In the genomic region with DNA sequence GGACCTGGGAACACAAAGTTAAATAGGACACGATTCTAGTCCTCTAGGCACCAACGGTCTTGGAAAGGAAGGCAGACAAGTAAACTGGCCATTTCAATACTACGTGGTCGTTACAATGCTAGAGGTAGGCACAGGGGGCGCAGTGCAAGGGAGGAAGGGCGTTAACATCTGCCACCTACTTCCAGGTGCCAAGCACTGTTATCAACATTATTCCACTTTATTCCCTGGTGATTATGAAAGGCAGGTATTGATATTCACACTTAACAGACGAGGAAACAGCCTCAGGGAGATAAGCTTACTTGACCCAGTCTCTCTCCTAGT, we compare ENCODE assay signal across 8 cellular contexts. TPM values are rescaled to one million over a fixed set of nuclear protein-coding genes. Genes with fewer than 3 reads are reported as not detected.
DNase-seq lines count a peak whose midpoint lies in the region; ATAC-seq and TF ChIP-seq lines count a peak whose summit lies in the region.

No MANE protein-coding gene starts in this region.

- H3K36me3 ChIP-seq in HUES48 (ENCODE audit: control insufficient read depth, insufficient read depth, low read length) = peaks cover 67% of the 10 kb centered on the region
- peaks cover 32 to 44% of the 10 kb centered on the region in 2 donors for H3K36me3 ChIP-seq in thyroid gland

- peaks cover 59% of the 10 kb centered on the region for H3K36me3 Mint-ChIP-seq in activated CD8-positive, alpha-beta T cell treated with anti-CD3 and anti-CD28 coated beads, Interleukin-2, amount 10 ng/mL, durations not matched to agents 7 days and 5 days (ENCODE audit: low read depth)
- peaks cover 53% of the 10 kb centered on the region for H3K36me3 Mint-ChIP-seq in activated CD4-positive, alpha-beta T cell treated with anti-CD3 and anti-CD28 coated beads, Interleukin-2, amount 10 ng/mL, durations not matched to agents 7 days and 5 days (ENCODE audit: low read depth)

- no peak overlapping the region for H3K27ac Mint-ChIP-seq in activated CD8-positive, alpha-beta T cell treated with anti-CD3 and anti-CD28 coated beads, Interleukin-2, amount 10 ng/mL, durations not matched to agents 7 days and 5 days
- H3K27ac Mint-ChIP-seq in activated CD4-positive, alpha-beta T cell treated with anti-CD3 and anti-CD28 coated beads, Interleukin-2, amount 10 ng/mL, durations not matched to agents 7 days and 5 days = no peak overlapping the region

- peak; percentile 63 for DNase-seq in COLO668 (lab: John Stamatoyannopoulos, UW; ENCODE audit: unreplicated experiment)
- DNase-seq in activated CD8-positive, alpha-beta T cell treated with anti-CD3 and anti-CD28 coated beads, Interleukin-2, amount 10 ng/mL, durations not matched to agents 7 days and 5 days = no peak
- peak; percentile 37 for DNase-seq in iPS-NIHi11 (ENCODE audit: low spot score)
- DNase-seq in thyroid gland = peak; percentile 35 to 40
- no peak for DNase-seq in activated CD4-positive, alpha-beta T cell treated with anti-CD3 and anti-CD28 coated beads for 4 hours
- no peak for DNase-seq in activated CD4-positive, alpha-beta T cell treated with anti-CD3 and anti-CD28 coated beads, Interleukin-2, amount 10 ng/mL, durations not matched to agents 7 days and 5 days

- peaks cover 38% of the 10 kb centered on the region for H3K4me1 Mint-ChIP-seq in activated CD8-positive, alpha-beta T cell treated with anti-CD3 and anti-CD28 coated beads, Interleukin-2, amount 10 ng/mL, durations not matched to agents 7 days and 5 days (ENCODE audit: low read depth)
- H3K4me1 Mint-ChIP-seq in activated CD4-positive, alpha-beta T cell treated with anti-CD3 and anti-CD28 coated beads, Interleukin-2, amount 10 ng/mL, durations not matched to agents 7 days and 5 days = peaks cover 39% of the 10 kb centered on the region

- H3K4me3 ChIP-seq in HUES48 (ENCODE audit: low read depth, low read length) (peak overlapping the region; percentile 88), thyroid gland (replicated peaks in 1 of 3) (peak overlapping the region in 2 of 3 donors; percentile 2 to 74)

- H3K27me3 ChIP-seq in HUES48 (ENCODE audit: control insufficient read depth, insufficient read depth, low read length) (no peaks in the 10 kb centered on the region), thyroid gland (no peaks in the 10 kb centered on the region)

- H3K27me3 Mint-ChIP-seq in activated CD8-positive, alpha-beta T cell treated with anti-CD3 and anti-CD28 coated beads, Interleukin-2, amount 10 ng/mL, durations not matched to agents 7 days and 5 days (ENCODE audit: low read depth) = no peaks in the 10 kb centered on the region
- no peaks in the 10 kb centered on the region for H3K27me3 Mint-ChIP-seq in activated CD4-positive, alpha-beta T cell treated with anti-CD3 and anti-CD28 coated beads, Interleukin-2, amount 10 ng/mL, durations not matched to agents 7 days and 5 days

- H3K27ac ChIP-seq in HUES48 (ENCODE audit: low read depth, low read length) (peak overlapping the region; percentile 99), thyroid gland (peak overlapping the region; percentile 96 to 99 (median 99))

- CTCF ChIA-PET in activated CD8-positive, alpha-beta T cell treated with anti-CD3 and anti-CD28 coated beads, Interleukin-2, amount 10 ng/mL, durations not matched to agents 7 days and 5 days (lab: Charles Lee) = interaction anchor here (1.0 to 5.1 kb wide), 16 partner anchors 8 to 234 kb away, joined by 3 to 56 read pairs (median 10); partner anchors contain the start of gene MRPL17
- CTCF ChIA-PET in activated CD4-positive, alpha-beta T cell treated with anti-CD3 and anti-CD28 coated beads, Interleukin-2, amount 10 ng/mL, durations not matched to agents 7 days and 5 days (lab: Charles Lee) = interaction anchor here (1.1 to 3.8 kb wide), 12 partner anchors 9 to 234 kb away, joined by 3 to 14 read pairs (median 5); partner anchors contain the start of genes ILK and MRPL17

- H3K9me3 ChIP-seq in HUES48 (ENCODE audit: control insufficient read depth, insufficient read depth, low read length) (no peaks in the 10 kb centered on the region), thyroid gland (no peaks in the 10 kb centered on the region)

- peak overlapping the region; percentile 95 for H3K9ac ChIP-seq in HUES48 (ENCODE audit: low read depth, low read length)

- H3K4me3 Mint-ChIP-seq in activated CD8-positive, alpha-beta T cell treated with anti-CD3 and anti-CD28 coated beads, Interleukin-2, amount 10 ng/mL, durations not matched to agents 7 days and 5 days = no peak overlapping the region
- H3K4me3 Mint-ChIP-seq in activated CD4-positive, alpha-beta T cell treated with anti-CD3 and anti-CD28 coated beads, Interleukin-2, amount 10 ng/mL, durations not matched to agents 7 days and 5 days = no peak overlapping the region

- POLR2A ChIA-PET in activated CD8-positive, alpha-beta T cell treated with anti-CD3 and anti-CD28 coated beads, Interleukin-2, amount 10 ng/mL, durations not matched to agents 7 days and 5 days (lab: Charles Lee) = interaction anchor here (0.7 to 2.2 kb wide), 10 partner anchors 9 to 134 kb away, joined by 3 to 14 read pairs (median 4); partner anchors contain the start of genes ILK, MRPL17 and RRP8
- POLR2A ChIA-PET in activated CD4-positive, alpha-beta T cell treated with anti-CD3 and anti-CD28 coated beads, Interleukin-2, amount 10 ng/mL, durations not matched to agents 7 days and 5 days (lab: Charles Lee) = interaction anchor here (1.8 kb wide), 1 partner anchor 71 kb away, joined by 7 read pairs; the partner anchor contains the start of gene MRPL17

- ATAC-seq in GM21360 (IDR thresholded peaks at IDR 0.05; ENCODE audit: unreplicated experiment) = peak; percentile 21
- peak; percentile 9 for ATAC-seq in activated CD8-positive, alpha-beta T cell treated with anti-CD3 and anti-CD28 coated beads, Interleukin-2, amount 10 ng/mL, durations not matched to agents 7 days and 5 days

- TF ChIP-seq POLR2A in thyroid gland (IDR thresholded peaks at IDR 0.05) = no peak

- H3K9me3 Mint-ChIP-seq in activated CD8-positive, alpha-beta T cell treated with anti-CD3 and anti-CD28 coated beads, Interleukin-2, amount 10 ng/mL, durations not matched to agents 7 days and 5 days (ENCODE audit: insufficient read depth) = no peaks in the 10 kb centered on the region
- no peaks in the 10 kb centered on the region for H3K9me3 Mint-ChIP-seq in activated CD4-positive, alpha-beta T cell treated with anti-CD3 and anti-CD28 coated beads, Interleukin-2, amount 10 ng/mL, durations not matched to agents 7 days and 5 days

- intact Hi-C loops in thyroid gland (cut with DNase I) = no loop called here

- TF ChIP-seq CTCF in thyroid gland (IDR thresholded peaks at IDR 0.05) = peak in 4 of 6 experiments; percentile 34 to 63 (median 44)

- peaks cover 5% of the 10 kb centered on the region; the same call in 1 of the 2 replicates for H3K4me1 ChIP-seq in HUES48 (ENCODE audit: control insufficient read depth, insufficient read depth, low read length)
- peaks cover 12 to 21% of the 10 kb centered on the region in 2 donors for H3K4me1 ChIP-seq in thyroid gland

- 4 to 9% methylated on average over 7 of the region's 7 CpGs for WGBS in thyroid gland, 2 donors

RNA-seq across cellular contexts. Expression of gene TAF10, which starts 0.8 kb away (rescaled TPM):
- 100 to 1,000 TPM; 140 to 156 TPM for total RNA-seq in activated CD8-positive, alpha-beta T cell treated with anti-CD3 and anti-CD28 coated beads, Interleukin-2, amount 10 ng/mL, durations not matched to agents 7 days and 5 days
- total RNA-seq in thyroid gland = 100 to 1,000 TPM in 3 of 4 donors, 10 to 100 TPM in 1; 96.6 to 113 (median 108) TPM
- total RNA-seq in activated CD4-positive, alpha-beta T cell treated with anti-CD3 and anti-CD28 coated beads, Interleukin-2, amount 10 ng/mL, durations not matched to agents 7 days and 5 days = 100 to 1,000 TPM; 138 to 156 TPM

RNA-seq across cellular contexts. Expression of gene TPP1, which starts 6.4 kb away (rescaled TPM):
- 10 to 100 TPM; 74.1 to 78.9 TPM for total RNA-seq in activated CD8-positive, alpha-beta T cell treated with anti-CD3 and anti-CD28 coated beads, Interleukin-2, amount 10 ng/mL, durations not matched to agents 7 days and 5 days
- 10 to 100 TPM; 51.3 to 97.3 (median 69.1) TPM for total RNA-seq in thyroid gland
- 100 to 1,000 TPM in 1 of 2 experiments, 10 to 100 TPM in 1; 90.1 to 105 TPM for total RNA-seq in activated CD4-positive, alpha-beta T cell treated with anti-CD3 and anti-CD28 coated beads, Interleukin-2, amount 10 ng/mL, durations not matched to agents 7 days and 5 days

RNA-seq across cellular contexts. Expression of gene ILK, which starts 9.2 kb away (rescaled TPM):
- 100 to 1,000 TPM; 195 to 197 TPM for total RNA-seq in activated CD8-positive, alpha-beta T cell treated with anti-CD3 and anti-CD28 coated beads, Interleukin-2, amount 10 ng/mL, durations not matched to agents 7 days and 5 days
- 100 to 1,000 TPM; 101 to 144 (median 121) TPM for total RNA-seq in thyroid gland
- 100 to 1,000 TPM; 155 to 163 TPM for total RNA-seq in activated CD4-positive, alpha-beta T cell treated with anti-CD3 and anti-CD28 coated beads, Interleukin-2, amount 10 ng/mL, durations not matched to agents 7 days and 5 days

RNA-seq across cellular contexts. Expression of gene RRP8, which starts 9.4 kb away (rescaled TPM):
- total RNA-seq in activated CD8-positive, alpha-beta T cell treated with anti-CD3 and anti-CD28 coated beads, Interleukin-2, amount 10 ng/mL, durations not matched to agents 7 days and 5 days = 10 to 100 TPM; 28.6 to 29.8 TPM
- total RNA-seq in thyroid gland = 10 to 100 TPM; 12.9 to 36.7 (median 18.8) TPM
- 10 to 100 TPM; 23.0 to 27.1 TPM for total RNA-seq in activated CD4-positive, alpha-beta T cell treated with anti-CD3 and anti-CD28 coated beads, Interleukin-2, amount 10 ng/mL, durations not matched to agents 7 days and 5 days

RNA-seq across cellular contexts. Expression of gene DCHS1, which starts 42.8 kb away (rescaled TPM):
- total RNA-seq in activated CD8-positive, alpha-beta T cell treated with anti-CD3 and anti-CD28 coated beads, Interleukin-2, amount 10 ng/mL, durations not matched to agents 7 days and 5 days = under 1 TPM; 0.23 to 0.29 TPM
- 10 to 100 TPM in 1 of 4 donors, 1 to 10 TPM in 3; 5.6 to 14.4 (median 9.6) TPM for total RNA-seq in thyroid gland
- total RNA-seq in activated CD4-positive, alpha-beta T cell treated with anti-CD3 and anti-CD28 coated beads, Interleukin-2, amount 10 ng/mL, durations not matched to agents 7 days and 5 days = under 1 TPM; 0.35 to 0.40 TPM

Comparison
In these comparisons a context has a peak if more than half of its experiments do, and no peak if none do; other contexts are left out.
1. DNase-seq: peak in COLO668 (single experiment), iPS-NIHi11 (single experiment) and thyroid gland (2 of 2); none in activated CD8-positive, alpha-beta T cell treated with anti-CD3 and anti-CD28 coated beads, Interleukin-2, amount 10 ng/mL, durations not matched to agents 7 days and 5 days (single experiment), activated CD4-positive, alpha-beta T cell treated with anti-CD3 and anti-CD28 coated beads for 4 hours (0 of 2) and activated CD4-positive, alpha-beta T cell treated with anti-CD3 and anti-CD28 coated beads, Interleukin-2, amount 10 ng/mL, durations not matched to agents 7 days and 5 days (single experiment).